Comparison of ENCODE assay signal across 40 cellular contexts in genomic region chr4:18479825-18480224, GRCh38.
"Had no signal": no experiment of that assay in that cellular context is flagged by ENCODE, and none has a peak within 500 bp of the region (broad histone marks: within the 10 kb centered on the region; RNA-seq: fewer than 3 reads in every experiment).

No MANE protein-coding gene starts in this region.

- H3K27ac Mint-ChIP-seq: activated naive CD4-positive, alpha-beta T cell treated with anti-CD3 and anti-CD28 coated beads for 36 hours; activated naive CD4-positive, alpha-beta T cell treated with anti-CD3 and anti-CD28 coated beads, Interleukin-2, amount 10 ng/mL, durations not matched to agents 7 days and 5 days; activated naive CD4-positive, alpha-beta T cell treated with anti-CD3 and anti-CD28 coated beads, Interleukin-2, amount 50 U/mL, for 24 hours; activated naive CD4-positive, alpha-beta T cell treated with anti-CD3 and anti-CD28 coated beads, Interleukin-2, amount 50 U/mL, for 72 hours; activated naive CD8-positive, alpha-beta T cell; activated naive CD8-positive, alpha-beta T cell treated with anti-CD3 and anti-CD28 coated beads for 36 hours; activated naive CD8-positive, alpha-beta T cell treated with anti-CD3 and anti-CD28 coated beads, Interleukin-2, amount 10 ng/mL, durations not matched to agents 7 days and 5 days; activated naive CD8-positive, alpha-beta T cell treated with anti-CD3 and anti-CD28 coated beads, Interleukin-2, amount 50 U/mL, for 24 hours; activated T-cell treated with anti-CD3 and anti-CD28 coated beads, Interleukin-2, amount 50 U/mL, for 24 hours; activated T-cell treated with anti-CD3 and anti-CD28 coated beads, Interleukin-2, amount 50 U/mL, for 72 hours; activated T-helper 1 cell treated with anti-CD3 and anti-CD28 coated beads, Interleukin-12 subunit alpha, Interleukin-12 subunit beta, Interleukin-2, Interleukin-4 antibody, amounts not matched to agents 30 ng/mL and 10 ng/mL and 1 ng/mL, durations not matched to agents 14 hours and 24 hours and 36 hours; activated T-helper 17 cell treated with anti-CD3 and anti-CD28 coated beads, Interleukin-2, amount 50 U/mL, for 72 hours; activated T-helper 2 cell treated with anti-CD3 and anti-CD28 coated beads, Interferon-gamma antibody, Interleukin-2, Interleukin-4, amounts not matched to agents 10 μg/mL and 5 μg/mL and 100 μg/mL, durations not matched to agents 14 hours and 24 hours and 36 hours; brain had no signal

- H3K4me1 Mint-ChIP-seq: activated naive CD4-positive, alpha-beta T cell treated with anti-CD3 and anti-CD28 coated beads, Interleukin-2, amount 10 ng/mL, durations not matched to agents 7 days and 5 days; activated naive CD4-positive, alpha-beta T cell treated with anti-CD3 and anti-CD28 coated beads, Interleukin-2, amount 50 U/mL, for 24 hours; activated naive CD8-positive, alpha-beta T cell treated with anti-CD3 and anti-CD28 coated beads for 36 hours; activated naive CD8-positive, alpha-beta T cell treated with anti-CD3 and anti-CD28 coated beads, Interleukin-2, amount 10 ng/mL, durations not matched to agents 7 days and 5 days; activated naive CD8-positive, alpha-beta T cell treated with anti-CD3 and anti-CD28 coated beads, Interleukin-2, amount 50 U/mL, for 24 hours; activated T-helper 17 cell treated with anti-CD3 and anti-CD28 coated beads, Interleukin-2, amount 50 U/mL, for 72 hours; brain; central memory CD8-positive, alpha-beta T cell had no signal

- ATAC-seq: activated naive CD4-positive, alpha-beta T cell treated with anti-CD3 and anti-CD28 coated beads, Interleukin-2, amount 50 U/mL, for 72 hours; activated naive CD8-positive, alpha-beta T cell treated with anti-CD3 and anti-CD28 coated beads, Interleukin-2, amount 50 U/mL, for 24 hours; activated T-cell treated with anti-CD3 and anti-CD28 coated beads, Interleukin-2, amount 50 U/mL, for 4 hours; activated T-cell treated with anti-CD3 and anti-CD28 coated beads, Interleukin-2, amount 50 U/mL, for 72 hours; activated T-helper 17 cell treated with anti-CD3 and anti-CD28 coated beads, Interleukin-2, amount 50 U/mL, for 72 hours; body of pancreas had no signal

- H3K4me3 Mint-ChIP-seq: activated naive CD4-positive, alpha-beta T cell treated with anti-CD3 and anti-CD28 coated beads for 36 hours; activated naive CD4-positive, alpha-beta T cell treated with anti-CD3 and anti-CD28 coated beads, Interleukin-2, amount 10 ng/mL, durations not matched to agents 7 days and 5 days; activated naive CD4-positive, alpha-beta T cell treated with anti-CD3 and anti-CD28 coated beads, Interleukin-2, amount 50 U/mL, for 24 hours; activated naive CD8-positive, alpha-beta T cell; activated naive CD8-positive, alpha-beta T cell treated with anti-CD3 and anti-CD28 coated beads for 36 hours; activated naive CD8-positive, alpha-beta T cell treated with anti-CD3 and anti-CD28 coated beads, Interleukin-2, amount 10 ng/mL, durations not matched to agents 7 days and 5 days; activated naive CD8-positive, alpha-beta T cell treated with anti-CD3 and anti-CD28 coated beads, Interleukin-2, amount 50 U/mL, for 24 hours; activated T-cell treated with anti-CD3 and anti-CD28 coated beads, Interleukin-2, amount 50 U/mL, for 24 hours; activated T-cell treated with anti-CD3 and anti-CD28 coated beads, Interleukin-2, amount 50 U/mL, for 4 hours; activated T-cell treated with anti-CD3 and anti-CD28 coated beads, Interleukin-2, amount 50 U/mL, for 72 hours; activated T-helper 1 cell treated with anti-CD3 and anti-CD28 coated beads, Interleukin-12 subunit alpha, Interleukin-12 subunit beta, Interleukin-2, Interleukin-4 antibody, amounts not matched to agents 30 ng/mL and 10 ng/mL and 1 ng/mL, durations not matched to agents 14 hours and 24 hours and 36 hours; activated T-helper 17 cell treated with anti-CD3 and anti-CD28 coated beads, Interleukin-2, amount 50 U/mL, for 72 hours; brain; central memory CD8-positive, alpha-beta T cell had no signal

- H3K36me3 Mint-ChIP-seq: activated naive CD4-positive, alpha-beta T cell treated with anti-CD3 and anti-CD28 coated beads, Interleukin-2, amount 10 ng/mL, durations not matched to agents 7 days and 5 days; activated naive CD8-positive, alpha-beta T cell; activated naive CD8-positive, alpha-beta T cell treated with anti-CD3 and anti-CD28 coated beads for 36 hours; activated naive CD8-positive, alpha-beta T cell treated with anti-CD3 and anti-CD28 coated beads, Interleukin-2, amount 10 ng/mL, durations not matched to agents 7 days and 5 days; brain had no signal

- H3K27me3 ChIP-seq: adrenal gland, ascending aorta, body of pancreas, brain microvascular endothelial cell, breast epithelium, cardiac muscle cell had no signal

- H3K9me3 Mint-ChIP-seq: activated naive CD8-positive, alpha-beta T cell treated with anti-CD3 and anti-CD28 coated beads for 36 hours had no signal

- FAIRE-seq: astrocyte, bronchial epithelial cell had no signal

- H3K27me3 Mint-ChIP-seq: activated naive CD4-positive, alpha-beta T cell treated with anti-CD3 and anti-CD28 coated beads, Interleukin-2, amount 10 ng/mL, durations not matched to agents 7 days and 5 days; activated naive CD4-positive, alpha-beta T cell treated with anti-CD3 and anti-CD28 coated beads, Interleukin-2, amount 50 U/mL, for 24 hours; activated naive CD8-positive, alpha-beta T cell treated with anti-CD3 and anti-CD28 coated beads, Interleukin-2, amount 10 ng/mL, durations not matched to agents 7 days and 5 days; activated naive CD8-positive, alpha-beta T cell treated with anti-CD3 and anti-CD28 coated beads, Interleukin-2, amount 50 U/mL, for 24 hours; central memory CD8-positive, alpha-beta T cell had no signal

- H3K36me3 ChIP-seq: adrenal gland, ascending aorta, brain microvascular endothelial cell, breast epithelium, cardiac muscle cell had no signal

- H3K4me3 ChIP-seq: adrenal gland, ascending aorta, body of pancreas, breast epithelium, cardiac muscle cell had no signal

- H3K9me3 ChIP-seq: adrenal gland, ascending aorta, body of pancreas had no signal

- H3K4me1 ChIP-seq: adrenal gland, ascending aorta, breast epithelium had no signal

- DNase-seq: activated effector memory CD4-positive, alpha-beta T cell treated with anti-CD3 and anti-CD28 coated beads, Interleukin-2, amount 50 U/mL, for 16 hours; activated effector memory CD4-positive, alpha-beta T cell treated with Interleukin-2 at 50 U/mL for 16 hours; activated gamma-delta T cell; activated gamma-delta T cell treated with Interleukin-2 at 50 U/mL for 16 hours; activated naive CD4-positive, alpha-beta T cell; activated naive CD4-positive, alpha-beta T cell treated with anti-CD3 and anti-CD28 coated beads for 36 hours; activated naive CD4-positive, alpha-beta T cell treated with anti-CD3 and anti-CD28 coated beads, Interleukin-2, amount 10 ng/mL, durations not matched to agents 7 days and 5 days; activated naive CD4-positive, alpha-beta T cell treated with anti-CD3 and anti-CD28 coated beads, Interleukin-2, amount 50 U/mL, for 16 hours; activated naive CD4-positive, alpha-beta T cell treated with Interleukin-2 at 50 U/mL for 16 hours; activated naive CD8-positive, alpha-beta T cell treated with anti-CD3 and anti-CD28 coated beads for 36 hours; activated naive CD8-positive, alpha-beta T cell treated with anti-CD3 and anti-CD28 coated beads, Interleukin-2, amount 10 ng/mL, durations not matched to agents 7 days and 5 days; activated naive CD8-positive, alpha-beta T cell treated with anti-CD3 and anti-CD28 coated beads, Interleukin-2, amount 50 U/mL, for 24 hours; activated T-cell treated with anti-CD3 and anti-CD28 coated beads, Interleukin-2, amount 50 U/mL, for 1 hour; activated T-cell treated with anti-CD3 and anti-CD28 coated beads, Interleukin-2, amount 50 U/mL, for 24 hours; activated T-cell treated with anti-CD3 and anti-CD28 coated beads, Interleukin-2, amount 50 U/mL, for 4 hours; activated T-cell treated with anti-CD3 and anti-CD28 coated beads, Interleukin-2, amount 50 U/mL, for 48 hours; activated T-cell treated with anti-CD3 and anti-CD28 coated beads, Interleukin-2, amount 50 U/mL, for 72 hours; adrenal gland; amniotic stem cell; amygdala; anterior cingulate cortex; aorta; body of pancreas; brain microvascular endothelial cell; caudate nucleus; central memory CD4-positive, alpha-beta T cell; cerebellar nuclear complex had no signal

- H3K27ac ChIP-seq: adrenal gland, ascending aorta, brain microvascular endothelial cell, breast epithelium, cardiac muscle cell had no signal
